Comparison of ENCODE assay signal across 10 cellular contexts in the genomic region with DNA sequence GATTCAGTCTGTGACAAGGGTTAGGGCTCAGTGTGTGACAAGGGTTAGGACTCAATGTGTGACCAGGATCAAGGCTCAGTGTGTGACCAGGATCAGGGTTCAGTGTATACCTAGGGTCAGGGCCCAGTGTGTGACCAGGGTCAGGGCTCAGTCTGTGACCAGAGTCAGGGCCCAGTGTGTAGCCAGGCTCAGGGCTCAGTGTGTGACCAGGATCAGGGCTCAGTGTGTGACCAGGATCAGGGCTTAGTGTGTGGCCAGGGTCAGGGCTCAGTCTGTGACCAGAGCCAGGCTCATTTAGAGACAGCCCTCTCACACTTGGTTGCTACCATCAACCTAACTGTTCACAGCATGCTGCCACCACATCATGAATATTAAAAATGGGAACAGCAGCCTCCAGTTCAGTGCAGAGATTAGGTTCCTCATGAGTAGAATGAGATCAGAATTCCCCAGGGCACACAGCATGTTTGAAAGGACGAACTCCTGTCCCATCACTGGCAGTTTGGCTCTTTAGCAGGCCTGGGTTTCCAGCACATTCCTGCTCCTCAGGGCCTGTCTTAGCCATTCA.
DNase-seq lines count a peak whose midpoint lies in the region; ATAC-seq and TF ChIP-seq lines count a peak whose summit lies in the region.
"Had no signal": no experiment of that assay in that cellular context is flagged by ENCODE, and none has a peak within 500 bp of the region (broad histone marks: within the 10 kb centered on the region; RNA-seq: fewer than 3 reads in every experiment).

No MANE protein-coding gene starts in this region.

- no peak overlapping the region for H3K4me3 Mint-ChIP-seq in stimulated activated memory B cell treated with anti-CD40 and anti-IgM and Interleukin-4, amounts not matched to agents 10 μg/mL and 1 μg/mL and 100 μg/mL, for 72 hours
- H3K4me3 Mint-ChIP-seq: activated T-cell treated with anti-CD3 and anti-CD28 coated beads, Interleukin-2, amount 50 U/mL, for 24 hours had no signal

- peak overlapping the region; percentile 4 for H3K27ac ChIP-seq in HUES48 (ENCODE audit: low read depth, low read length)
- peak overlapping the region; percentile 52 for H3K27ac ChIP-seq in VCaP
- H3K27ac ChIP-seq: PC-9 had no signal

- peak overlapping the region; percentile 12 for H3K27ac Mint-ChIP-seq in stimulated activated memory B cell treated with anti-CD40 and anti-IgM and Interleukin-4, amounts not matched to agents 10 μg/mL and 1 μg/mL and 100 μg/mL, for 72 hours

- H3K4me3 ChIP-seq in HUES48 (ENCODE audit: low read depth, low read length) = no peak overlapping the region
- H3K4me3 ChIP-seq: PC-9 had no signal

- H3K4me1 ChIP-seq in HUES48 (ENCODE audit: control insufficient read depth, insufficient read depth, low read length) = peaks cover 14% of the 10 kb centered on the region

- H3K9ac ChIP-seq in HUES48 (ENCODE audit: low read depth, low read length) = no peak overlapping the region

- no peak for TF ChIP-seq CTCF in VCaP (conservative IDR thresholded peaks at IDR 0.05)

- peaks cover 32% of the 10 kb centered on the region for H3K27me3 Mint-ChIP-seq in stimulated activated memory B cell treated with anti-CD40 and anti-IgM and Interleukin-4, amounts not matched to agents 10 μg/mL and 1 μg/mL and 100 μg/mL, for 72 hours
- H3K27me3 Mint-ChIP-seq: activated T-cell treated with anti-CD3 and anti-CD28 coated beads, Interleukin-2, amount 50 U/mL, for 24 hours had no signal

- H3K4me1 Mint-ChIP-seq in stimulated activated memory B cell treated with anti-CD40 and anti-IgM and Interleukin-4, amounts not matched to agents 10 μg/mL and 1 μg/mL and 100 μg/mL, for 72 hours = peaks cover 15% of the 10 kb centered on the region

- no peaks in the 10 kb centered on the region for H3K27me3 ChIP-seq in HUES48 (ENCODE audit: control insufficient read depth, insufficient read depth, low read length)

- no peaks in the 10 kb centered on the region for H3K36me3 Mint-ChIP-seq in stimulated activated memory B cell treated with anti-CD40 and anti-IgM and Interleukin-4, amounts not matched to agents 10 μg/mL and 1 μg/mL and 100 μg/mL, for 72 hours

- no peaks in the 10 kb centered on the region for H3K9me3 Mint-ChIP-seq in stimulated activated memory B cell treated with anti-CD40 and anti-IgM and Interleukin-4, amounts not matched to agents 10 μg/mL and 1 μg/mL and 100 μg/mL, for 72 hours
- H3K9me3 Mint-ChIP-seq: activated T-cell treated with anti-CD3 and anti-CD28 coated beads, Interleukin-2, amount 50 U/mL, for 24 hours had no signal

- ATAC-seq in stimulated activated memory B cell treated with anti-CD40 and anti-IgM and Interleukin-4, amounts not matched to agents 10 μg/mL and 1 μg/mL and 100 μg/mL, for 72 hours = peak; percentile 28
- ATAC-seq in HG02588 (IDR thresholded peaks at IDR 0.05; ENCODE audit: unreplicated experiment) = no peak
- ATAC-seq in stimulated activated naive CD8-positive, alpha-beta T cell treated with anti-CD3 and anti-CD28 coated beads, Interleukin-15, Interleukin-2, amounts not matched to agents 100 U/mL and 50 U/mL, for 24 hours = no peak

- no peaks in the 10 kb centered on the region for H3K36me3 ChIP-seq in HUES48 (ENCODE audit: control insufficient read depth, insufficient read depth, low read length)

- DNase-seq in islet precursor cell = peak; percentile 57
- no peak for DNase-seq in SHP77 (lab: John Stamatoyannopoulos, UW)
- no peak for DNase-seq in stimulated activated naive CD8-positive, alpha-beta T cell treated with anti-CD3 and anti-CD28 coated beads, Interleukin-15, Interleukin-2, amounts not matched to agents 100 U/mL and 50 U/mL, for 24 hours
- DNase-seq in germinal center (ENCODE audit: low spot score) = no peak

- H3K9me3 ChIP-seq in HUES48 (ENCODE audit: control insufficient read depth, insufficient read depth, low read length) = no peaks in the 10 kb centered on the region
